In genomic region chr4:74189331-74190043, GRCh38 we compare ENCODE assay signal across 8 cellular contexts. TPM values are rescaled to one million over a fixed set of nuclear protein-coding genes. Genes with fewer than 3 reads are reported as not detected.
DNase-seq lines count a peak whose midpoint lies in the region; ATAC-seq, FAIRE-seq and TF ChIP-seq lines count a peak whose summit lies in the region.

No MANE protein-coding gene starts in this region.

- H3K27me3 Mint-ChIP-seq in neural progenitor cell (ENCODE audit: insufficient read depth, low read depth) = no peaks in the 10 kb centered on the region

- H3K4me3 ChIP-seq in A549 (no peak overlapping the region), GM06990 (replicated peaks; ENCODE audit: low read depth, low read length) (no peak overlapping the region), IMR-90 (ENCODE audit: insufficient read depth, low read depth, low read length) (no peak overlapping the region), neural progenitor cell (no peak overlapping the region)

- H3K9ac ChIP-seq in IMR-90 (ENCODE audit: low read depth, low read length) (no peak overlapping the region), neural progenitor cell (no peak overlapping the region)

- no peak overlapping the region for H2BK20ac ChIP-seq in IMR-90 (ENCODE audit: low read depth, low read length)

- H3K14ac ChIP-seq in IMR-90 (replicated peaks; ENCODE audit: low read depth, low read length) = no peak overlapping the region

- H3K9me1 ChIP-seq in IMR-90 (ENCODE audit: insufficient read depth, low read length) = no peaks in the 10 kb centered on the region

- DNase-seq in A549 (ENCODE audit: low read depth in 1 of 2, low spot score in 1 of 2) (peak; percentile 32 to 69), GM06990 (ENCODE audit: extremely low read depth, insufficient read length) (peak; percentile 29), IMR-90 (peak; percentile 55), RPMI7951 (ENCODE audit: low read depth) (peak; percentile 55), epithelial cell of prostate (ENCODE audit: low read depth, low spot score) (peak; percentile 6), neural progenitor cell (ENCODE audit: low spot score) (peak; percentile 70), UCSD-AML1 (lab: John Stamatoyannopoulos, UW; ENCODE audit: unreplicated experiment) (no peak)

- H3K23ac ChIP-seq in IMR-90 (ENCODE audit: low read depth, low read length) = no peak overlapping the region

- no peak overlapping the region for H4K8ac ChIP-seq in IMR-90 (ENCODE audit: low read depth in 2 of 2, low read length in 2 of 2)

- no peaks in the 10 kb centered on the region for H3F3A ChIP-seq in neural progenitor cell (ENCODE audit: low read depth)

- TF ChIP-seq CTCF in A549 (IDR thresholded peaks at IDR 0.05) = peak; percentile 72
- peak; percentile 57 for TF ChIP-seq CTCF in GM06990 (IDR thresholded peaks at IDR 0.05; ENCODE audit: insufficient read depth, low read length, poor library complexity, severe bottlenecking)
- peak; percentile 71 for TF ChIP-seq CTCF in IMR-90 (conservative IDR thresholded peaks at IDR 0.05; ENCODE audit: low read depth, low read length)
- TF ChIP-seq CTCF in neural progenitor cell (IDR thresholded peaks at IDR 0.05) = peak; percentile 72

- no peaks in the 10 kb centered on the region for H4K20me1 ChIP-seq in IMR-90 (ENCODE audit: insufficient read depth, low read length)
- H4K20me1 ChIP-seq in neural progenitor cell (ENCODE audit: low read depth) = no peaks in the 10 kb centered on the region

- no peak for FAIRE-seq in A549 (lab: Jason Lieb, UNC)

- CTCF ChIA-PET in A549 (lab: Yijun Ruan, JAX) (interaction anchor here (0.6 to 3.2 kb wide), 20 partner anchors 9 to 1659 kb away, joined by 3 to 14 read pairs (median 4); no protein-coding TSS in a partner anchor), IMR-90 (lab: Yijun Ruan, JAX) (interaction anchor here (0.6 to 1.8 kb wide), 15 partner anchors 9 to 1892 kb away, joined by 3 to 9 read pairs (median 4); no protein-coding TSS in a partner anchor)

- H4K91ac ChIP-seq in IMR-90 (ENCODE audit: insufficient read depth, low read depth, low read length) = no peak overlapping the region

- ATAC-seq in A549 (peak in 1 of 2 experiments; percentile 68; a peak in 3 of 6 replicates), IMR-90 (ENCODE audit: low read depth) (peak; percentile 40; the same call in 1 of the 2 replicates), HG03457 (IDR thresholded peaks at IDR 0.05; ENCODE audit: unreplicated experiment) (no peak)

- no peaks in the 10 kb centered on the region for H3K27me3 ChIP-seq in GM06990 (replicated peaks; ENCODE audit: control insufficient read depth, insufficient read depth, low read length)
- H3K27me3 ChIP-seq in IMR-90 (ENCODE audit: control insufficient read depth, insufficient read depth, low read length) = no peaks in the 10 kb centered on the region
- H3K27me3 ChIP-seq in neural progenitor cell = no peaks in the 10 kb centered on the region

- peaks cover 5% of the 10 kb centered on the region for H3K36me3 Mint-ChIP-seq in neural progenitor cell

- peak; percentile 72 to 73 for TF ChIP-seq RAD21 in A549 (conservative IDR thresholded peaks at IDR 0.05 in 1 of 2, IDR thresholded peaks at IDR 0.05 in 1 of 2)
- peak; percentile 74 for TF ChIP-seq RAD21 in IMR-90 (IDR thresholded peaks at IDR 0.05; ENCODE audit: low read length)

- H3K4me2 ChIP-seq in A549 (no peak overlapping the region), IMR-90 (ENCODE audit: low read depth, low read length) (no peak overlapping the region), neural progenitor cell (no peak overlapping the region)

- in situ Hi-C loops in IMR-90 (cut with MboI; ENCODE audit: low sequenced_read_pairs) = loop anchor here (10.0 kb wide), 1 partner anchor 485 kb away; no protein-coding TSS in a partner anchor

- H3K9me3 ChIP-seq in A549 = no peaks in the 10 kb centered on the region
- no peaks in the 10 kb centered on the region for H3K9me3 ChIP-seq in IMR-90 (ENCODE audit: control insufficient read depth, insufficient read depth, low read length)
- no peaks in the 10 kb centered on the region for H3K9me3 ChIP-seq in neural progenitor cell (ENCODE audit: low read depth)

- no peak overlapping the region for H3K56ac ChIP-seq in IMR-90 (ENCODE audit: extremely low read depth, insufficient read depth, low read length)

- BruUV-seq in IMR-90 (replicated peaks; lab: Mats Ljungman, UMichigan) = no TSS peak

- H3K4me1 Mint-ChIP-seq in neural progenitor cell = no peaks in the 10 kb centered on the region

- H4K5ac ChIP-seq in IMR-90 (ENCODE audit: low read depth, low read length) = no peak overlapping the region

- H3K4me1 ChIP-seq in A549 (peaks cover 12% of the 10 kb centered on the region), IMR-90 (ENCODE audit: control insufficient read depth, insufficient read depth, low read length) (no peaks in the 10 kb centered on the region), neural progenitor cell (no peaks in the 10 kb centered on the region)

- H3K9me3 Mint-ChIP-seq in neural progenitor cell = no peaks in the 10 kb centered on the region

- no peak for TF ChIP-seq EP300 in A549 (IDR thresholded peaks at IDR 0.05)

- no peaks in the 10 kb centered on the region for H3K79me2 ChIP-seq in neural progenitor cell (ENCODE audit: low read depth)

- no peak overlapping the region; a peak in 1 of 6 replicates for H3K27ac ChIP-seq in A549
- no peak overlapping the region for H3K27ac ChIP-seq in IMR-90 (ENCODE audit: insufficient read depth, low read length)
- H3K27ac ChIP-seq in epithelial cell of prostate = no peak overlapping the region
- H3K27ac ChIP-seq in neural progenitor cell = no peak overlapping the region

- no peak overlapping the region for H3K27ac Mint-ChIP-seq in neural progenitor cell

- POLR2A ChIA-PET in A549 (lab: Yijun Ruan, JAX) = interaction anchor here (0.6 kb wide), 1 partner anchor 55 kb away, joined by 3 read pairs; no protein-coding TSS in a partner anchor
- POLR2A ChIA-PET in IMR-90 (lab: Charles Lee; ENCODE audit: unreplicated experiment) = no interaction called here

- H2BK5ac ChIP-seq in IMR-90 (ENCODE audit: low read depth, low read length, poor library complexity, severe bottlenecking) = no peak overlapping the region

- H2BK120ac ChIP-seq in IMR-90 (ENCODE audit: low read depth, low read length) = no peak overlapping the region

- dilution Hi-C loops in IMR-90 (cut with HindIII; ENCODE audit: low sequenced_read_pairs, unreplicated experiment) = no loop called here

- H3K4ac ChIP-seq in IMR-90 (ENCODE audit: low read depth, low read length) = no peak overlapping the region

- H3K4me3 Mint-ChIP-seq in neural progenitor cell = no peak overlapping the region

- H2BK15ac ChIP-seq in IMR-90 (ENCODE audit: low read depth, low read length) = no peak overlapping the region

- H2AK5ac ChIP-seq in IMR-90 (ENCODE audit: low read depth, low read length) = no peak overlapping the region

- H3K36me3 ChIP-seq in GM06990 (ENCODE audit: control insufficient read depth, insufficient read depth, low read length) (no peaks in the 10 kb centered on the region), IMR-90 (ENCODE audit: control insufficient read depth, insufficient read depth, low read length) (no peaks in the 10 kb centered on the region), neural progenitor cell (no peaks in the 10 kb centered on the region)

- intact Hi-C loops in IMR-90 (cut with micrococcal nuclease) = loop anchor here (1.0 to 5.0 kb wide), 2 partner anchors 122 to 488 kb away; no protein-coding TSS in a partner anchor

- no peak overlapping the region for H2AFZ ChIP-seq in IMR-90 (replicated peaks; ENCODE audit: low read length, poor library complexity)
- H2AFZ ChIP-seq in neural progenitor cell (replicated peaks) = no peak overlapping the region

- WGBS in A549 (ENCODE audit: missing lambda C conversion rate) = 32% methylated on average over 2 of the region's 2 CpGs
- no CpG with 5 or more reads among the region's 2 CpGs for WGBS in IMR-90 (ENCODE audit: extremely low coverage in 2 of 2, insufficient read length in 1 of 2), 2 experiments

- TF ChIP-seq POLR2A in A549 (IDR thresholded peaks at IDR 0.05; ENCODE audit: low read length) (no peak), IMR-90 (IDR thresholded peaks at IDR 0.05; ENCODE audit: low read depth, low read length) (no peak)

- no peak overlapping the region for H3K18ac ChIP-seq in IMR-90 (ENCODE audit: low read depth, low read length)

- H2AK9ac ChIP-seq in IMR-90 (replicated peaks; ENCODE audit: low read depth, low read length, poor library complexity) = no peak overlapping the region

- no peaks in the 10 kb centered on the region for H3K79me1 ChIP-seq in IMR-90 (ENCODE audit: low read depth in 1 of 2, low read length in 2 of 2)

TF ChIP-seq in A549, 52 proteins besides CTCF, POLR2A, EP300 and RAD21 (continues in another document):
- TF ChIP-seq EHMT2 (IDR thresholded peaks at IDR 0.05; ENCODE audit: low read depth) (no peak), MAFK (IDR thresholded peaks at IDR 0.05; ENCODE audit: partially characterized antibody) (peak; percentile 46), PHF8 (IDR thresholded peaks at IDR 0.05; ENCODE audit: borderline replicate concordance, low read depth) (no peak), CBX8 (IDR thresholded peaks at IDR 0.05) (no peak), NFE2L2 (conservative IDR thresholded peaks at IDR 0.05; ENCODE audit: low read length) (no peak), HDAC2 (IDR thresholded peaks at IDR 0.05) (no peak), TP53 (CRISPR knock-in tag; IDR thresholded peaks at IDR 0.05) (no peak), NR3C1 (IDR thresholded peaks at IDR 0.05) (no peak)

TF ChIP-seq in IMR-90, 13 proteins besides CTCF, POLR2A, EP300 and RAD21:
- TF ChIP-seq MAFK (IDR thresholded peaks at IDR 0.05; ENCODE audit: low read depth, low read length) = peak; percentile 48
- no peak for TF ChIP-seq MAZ (IDR thresholded peaks at IDR 0.05; ENCODE audit: borderline replicate concordance, low read depth, low read length)
- TF ChIP-seq MXI1 (IDR thresholded peaks at IDR 0.05; ENCODE audit: borderline replicate concordance, low read depth, low read length) = no peak
- TF ChIP-seq NFE2L2 (IDR thresholded peaks at IDR 0.05; ENCODE audit: low read depth, low read length) = no peak
- TF ChIP-seq SMC3 (IDR thresholded peaks at IDR 0.05; ENCODE audit: low read depth, low read length) = peak; percentile 73
- no peak for TF ChIP-seq BHLHE40 (IDR thresholded peaks at IDR 0.05; ENCODE audit: low read depth, low read length)

RNA-seq across cellular contexts. Expression of gene MTHFD2L, which starts 31.6 kb away (rescaled TPM):
- 13.9 and 19.3 TPM in 2 replicates for polyA plus RNA-seq in A549 (2011; rRNA removed)
- polyA plus RNA-seq in A549 (2012; cell fraction: cytosol; rRNA removed) = 4.4 TPM in 2 replicates
- 2.8 and 4.1 TPM in 2 replicates for polyA plus RNA-seq in A549 (2012; cell fraction: nucleus; rRNA removed)
- 6.3 to 9.0 TPM (median 8.5 TPM) in 3 replicates for polyA plus RNA-seq in A549 (2017; fragmentation: RNase III; extraction: RNeasy Plus Mini Kit Qiagen cat#74134 plus additional on column Dnase treatment)
- 9.5 and 10.2 TPM in 2 replicates for polyA minus RNA-seq in A549 (2011; rRNA and poly(A)+ RNA removed)
- 4.3 and 9.2 TPM in 2 replicates for total RNA-seq in IMR-90 (2012; rRNA removed)
- polyA plus RNA-seq in IMR-90 (2012; rRNA removed) = 1.5 and 2.8 TPM in 2 replicates
- 0.56 and 0.87 TPM in 2 replicates for polyA plus RNA-seq in IMR-90 (2012; cell fraction: cytosol; rRNA removed)
- polyA plus RNA-seq in IMR-90 (2012; cell fraction: nucleus; rRNA removed; ENCODE audit: low replicate concordance) = 0.81 and 4.3 TPM in 2 replicates
- total RNA-seq in RPMI7951 (2014; rRNA removed; shearing (Covaris generic)) = 11.9 and 12.1 TPM in 2 replicates
- total RNA-seq in neural progenitor cell (ENCODE audit: low replicate concordance) = 10.7 and 22.1 TPM in 2 replicates
